ENCODE assay signal across 9 cellular contexts in the genomic region with DNA sequence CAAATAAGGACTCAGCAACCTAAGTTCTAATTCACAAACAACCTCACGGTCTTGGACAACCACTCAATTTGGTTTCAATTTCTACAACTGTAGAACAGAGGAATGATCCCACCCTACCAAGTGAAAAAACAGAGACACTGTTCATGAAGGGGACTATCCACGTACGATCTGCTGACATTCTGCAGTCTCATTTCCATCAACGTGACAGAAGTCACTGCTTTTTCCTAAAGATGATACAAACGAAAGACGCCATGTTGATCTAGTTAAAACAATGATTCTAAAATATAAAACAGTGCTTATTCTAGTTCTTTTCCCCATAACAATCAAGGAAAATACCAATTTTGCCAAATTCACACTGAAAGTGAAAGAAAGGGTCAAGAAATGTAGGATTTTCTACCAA. TPM values are rescaled to one million over a fixed set of nuclear protein-coding genes. Genes with fewer than 3 reads are reported as not detected.
A peak's percentile ranks its signal among the peaks of the same experiment; 100 is the strongest.
DNase-seq lines count a peak whose midpoint lies in the region; ATAC-seq, FAIRE-seq and TF ChIP-seq lines count a peak whose summit lies in the region.
"Had no signal": no experiment of that assay in that cellular context is flagged by ENCODE, and none has a peak within 500 bp of the region (broad histone marks: within the 10 kb centered on the region; RNA-seq: fewer than 3 reads in every experiment).

No MANE protein-coding gene starts in this region.

- no peaks in the 10 kb centered on the region for H3K27me3 Mint-ChIP-seq in activated naive CD8-positive, alpha-beta T cell treated with anti-CD3 and anti-CD28 coated beads, Interleukin-2, amount 50 U/mL, for 24 hours
- no peaks in the 10 kb centered on the region for H3K27me3 Mint-ChIP-seq in activated naive CD8-positive, alpha-beta T cell treated with anti-CD3 and anti-CD28 coated beads for 36 hours

- H3K36me3 ChIP-seq in K562 (ENCODE audit: control insufficient read depth, insufficient read depth, low read length) (peaks cover 62% of the 10 kb centered on the region), muscle layer of duodenum (ENCODE audit: control insufficient read depth in 1 of 2, insufficient read depth in 2 of 2, low read length in 2 of 2) (peaks cover 0 to 9% of the 10 kb centered on the region in 2 donors), tibial artery (peaks cover 2 to 4% (median 4%) of the 10 kb centered on the region in 3 donors)
- no peaks in the 10 kb centered on the region for H3K36me3 ChIP-seq in effector memory CD4-positive, alpha-beta T cell (ENCODE audit: control insufficient read depth, insufficient read depth, low read length)

- H3K4me1 ChIP-seq in K562 (replicated peaks in 1 of 2; ENCODE audit: control insufficient read depth in 2 of 2, insufficient read depth in 2 of 2, low read length in 2 of 2) (peaks cover 42 to 88% of the 10 kb centered on the region in 2 experiments), muscle layer of duodenum (ENCODE audit: control insufficient read depth in 1 of 2, insufficient read depth in 2 of 2, low read length in 2 of 2) (peaks cover 35 to 38% of the 10 kb centered on the region in 2 donors), tibial artery (peaks cover 5 to 95% (median 74%) of the 10 kb centered on the region in 4 donors)
- peaks cover 32% of the 10 kb centered on the region for H3K4me1 ChIP-seq in effector memory CD4-positive, alpha-beta T cell (ENCODE audit: control insufficient read depth, insufficient read depth, low read length, poor library complexity, severe bottlenecking)

- FAIRE-seq in K562 (lab: Jason Lieb, UNC) = peak; percentile 63

- H3K27ac Mint-ChIP-seq in activated naive CD8-positive, alpha-beta T cell treated with anti-CD3 and anti-CD28 coated beads, Interleukin-2, amount 50 U/mL, for 24 hours = peak overlapping the region; percentile 22
- H3K27ac Mint-ChIP-seq in activated naive CD8-positive, alpha-beta T cell treated with anti-CD3 and anti-CD28 coated beads for 36 hours = no peak overlapping the region

- H3K27me3 ChIP-seq in K562 (ENCODE audit: control insufficient read depth in 2 of 2, insufficient read depth in 2 of 2, low read length in 2 of 2) (no peaks in the 10 kb centered on the region), muscle layer of duodenum (ENCODE audit: low read depth, low read length) (no peaks in the 10 kb centered on the region), tibial artery (no peaks in the 10 kb centered on the region)
- no peaks in the 10 kb centered on the region for H3K27me3 ChIP-seq in effector memory CD4-positive, alpha-beta T cell (replicated peaks; ENCODE audit: control insufficient read depth, insufficient read depth, low read length, poor library complexity, severe bottlenecking)

- peaks cover 86% of the 10 kb centered on the region for H3K79me2 ChIP-seq in K562 (ENCODE audit: control insufficient read depth, insufficient read depth, low read length)

- H3K36me3 Mint-ChIP-seq in activated naive CD8-positive, alpha-beta T cell treated with anti-CD3 and anti-CD28 coated beads, Interleukin-2, amount 50 U/mL, for 24 hours (ENCODE audit: low read depth) = peaks cover 19% of the 10 kb centered on the region
- H3K36me3 Mint-ChIP-seq in activated naive CD8-positive, alpha-beta T cell treated with anti-CD3 and anti-CD28 coated beads for 36 hours = peaks cover 14% of the 10 kb centered on the region

- no peaks in the 10 kb centered on the region for H4K20me1 ChIP-seq in K562 (replicated peaks; ENCODE audit: control insufficient read depth, insufficient read depth, low read length)

- H3K4me3 Mint-ChIP-seq in activated naive CD8-positive, alpha-beta T cell treated with anti-CD3 and anti-CD28 coated beads, Interleukin-2, amount 50 U/mL, for 24 hours = no peak overlapping the region
- H3K4me3 Mint-ChIP-seq in activated naive CD8-positive, alpha-beta T cell treated with anti-CD3 and anti-CD28 coated beads for 36 hours = no peak overlapping the region

- H3K27ac ChIP-seq in K562 (ENCODE audit: extremely low read depth, low read depth, low read length) (peak overlapping the region; percentile 99), muscle layer of duodenum (ENCODE audit: low read length) (peak overlapping the region; percentile 98), tibial artery (peak overlapping the region; percentile 80 to 94)
- no peak overlapping the region for H3K27ac ChIP-seq in effector memory CD4-positive, alpha-beta T cell (ENCODE audit: insufficient read depth, low read length, poor library complexity, severe bottlenecking)

- 19% methylated on average over 6 of the region's 6 CpGs for WGBS in K562 (ENCODE audit: insufficient coverage, low coverage, missing lambda C conversion rate)

- H3K9me1 ChIP-seq in K562 (ENCODE audit: control insufficient read depth, insufficient read depth, low read length) = no peaks in the 10 kb centered on the region

- TF ChIP-seq POLR2A in K562 (conservative IDR thresholded peaks at IDR 0.05) = no peak

- H3K4me2 ChIP-seq in K562 (ENCODE audit: insufficient read depth, low read length) = peak overlapping the region; percentile 75

- H3K4me3 ChIP-seq in K562 (no peak overlapping the region), muscle layer of duodenum (ENCODE audit: low read depth in 1 of 2, low read length in 2 of 2) (no peak overlapping the region), tibial artery (no peak overlapping the region)
- no peak overlapping the region for H3K4me3 ChIP-seq in effector memory CD4-positive, alpha-beta T cell (ENCODE audit: insufficient read depth, low read depth, low read length, poor library complexity, severe bottlenecking)

- CTCF ChIA-PET in K562 (lab: Yijun Ruan, JAX; ENCODE audit: low intra/inter-chr PET ratio) = no interaction called here

- H3K9ac ChIP-seq in K562 (ENCODE audit: insufficient read depth in 1 of 2, low read depth in 2 of 2, low read length in 2 of 2) = peak overlapping the region in 1 of 2 experiments; percentile 94; a peak in 2 of 4 replicates

- intact Hi-C loops in K562 (cut with micrococcal nuclease) (loop anchor here (5.0 kb wide), 1 partner anchor 61 kb away; a partner anchor contains a TSS), tibial artery (cut with DNase I; ENCODE audit: low total_unique reads) (loop anchor here (5.0 kb wide), 1 partner anchor 39 kb away; a partner anchor contains a TSS)

- TF ChIP-seq RAD21 in K562 (CRISPR knock-in tag; conservative IDR thresholded peaks at IDR 0.05 in 1 of 2, IDR thresholded peaks at IDR 0.05 in 1 of 2) = no peak

- DNase-seq in activated naive CD8-positive, alpha-beta T cell treated with anti-CD3 and anti-CD28 coated beads, Interleukin-2, amount 50 U/mL, for 24 hours = no peak
- DNase-seq in activated naive CD8-positive, alpha-beta T cell treated with anti-CD3 and anti-CD28 coated beads for 36 hours = no peak
- no peak for DNase-seq in K562 (ENCODE audit: extremely low read depth in 1 of 4, low spot score in 3 of 4)
- no peak for DNase-seq in tibial artery
- no peak for DNase-seq in superior temporal gyrus (ENCODE audit: extremely low spot score)
- DNase-seq in NCI-H2196 treated with DMSO at 0.1 percent for 48 hours (lab: John Stamatoyannopoulos, UW; ENCODE audit: unreplicated experiment) = no peak
- no peak for DNase-seq in effector memory CD4-positive, alpha-beta T cell
- DNase-seq: RPMI8226 had no signal

- in situ Hi-C loops in K562 (cut with MboI) = no loop called here

- TF ChIP-seq EP300 in K562 (IDR thresholded peaks at IDR 0.05; ENCODE audit: low read length) = no peak

- BruUV-seq in K562 (replicated peaks; lab: Mats Ljungman, UMichigan) = no TSS peak

- H3K4me1 Mint-ChIP-seq in activated naive CD8-positive, alpha-beta T cell treated with anti-CD3 and anti-CD28 coated beads, Interleukin-2, amount 50 U/mL, for 24 hours = peaks cover 95% of the 10 kb centered on the region
- H3K4me1 Mint-ChIP-seq in activated naive CD8-positive, alpha-beta T cell treated with anti-CD3 and anti-CD28 coated beads for 36 hours = peaks cover 74% of the 10 kb centered on the region

- H2AFZ ChIP-seq in K562 (ENCODE audit: low read depth, low read length) = no peak overlapping the region

- TF ChIP-seq CTCF in K562 (IDR thresholded peaks at IDR 0.05 in 2 of 3, conservative IDR thresholded peaks at IDR 0.05 in 1 of 3; ENCODE audit: insufficient read depth in 2 of 3, low read depth in 1 of 3, low read length in 3 of 3) = no peak
- no peak for TF ChIP-seq CTCF in tibial artery (IDR thresholded peaks at IDR 0.05)

- ATAC-seq in activated naive CD8-positive, alpha-beta T cell treated with anti-CD3 and anti-CD28 coated beads, Interleukin-2, amount 50 U/mL, for 24 hours = no peak
- no peak for ATAC-seq in K562

- H3K9me3 Mint-ChIP-seq in activated naive CD8-positive, alpha-beta T cell treated with anti-CD3 and anti-CD28 coated beads, Interleukin-2, amount 50 U/mL, for 24 hours = peaks cover 5% of the 10 kb centered on the region
- peaks cover 5% of the 10 kb centered on the region for H3K9me3 Mint-ChIP-seq in activated naive CD8-positive, alpha-beta T cell treated with anti-CD3 and anti-CD28 coated beads for 36 hours

- POLR2A ChIA-PET in K562 (lab: Yijun Ruan, JAX) = interaction anchor here (1.1 to 4.7 kb wide), 4 partner anchors 8 to 18 kb away, joined by 3 to 33 read pairs (median 4); no protein-coding TSS in a partner anchor

- H3K9me3 ChIP-seq in K562 (replicated peaks; ENCODE audit: control insufficient read depth, insufficient read depth, low read depth, low read length) (no peaks in the 10 kb centered on the region), muscle layer of duodenum (ENCODE audit: control insufficient read depth in 1 of 2, low read length in 2 of 2) (no peaks in the 10 kb centered on the region), tibial artery (no peaks in the 10 kb centered on the region)
- H3K9me3 ChIP-seq in effector memory CD4-positive, alpha-beta T cell (ENCODE audit: control insufficient read depth, low read length) = no peaks in the 10 kb centered on the region

RNA-seq across cellular contexts. Expression of a gene that starts 38.1 kb away (rescaled TPM):
- 10 to 100 TPM; 87.4 to 90.6 TPM for total RNA-seq in activated naive CD8-positive, alpha-beta T cell treated with anti-CD3 and anti-CD28 coated beads for 36 hours
- 275 and 365 TPM in 2 replicates for total RNA-seq in K562 (2011; cell fraction: chromatin; rRNA removed; ENCODE audit: low replicate concordance)
- 109 and 134 TPM in 2 replicates for total RNA-seq in K562 (2011; cell fraction: nucleolus; rRNA removed)
- 215 and 268 TPM in 2 replicates for total RNA-seq in K562 (2011; cell fraction: nucleoplasm; rRNA removed)
- 118 and 123 TPM in 2 replicates for total RNA-seq in K562 (2014; rRNA removed)
- total RNA-seq in K562 (2014; rRNA removed; fragmentation: Illumina TruSeq; extraction: Trizol) = 154 and 166 TPM in 2 replicates
- 141 and 147 TPM in 2 replicates for total RNA-seq in K562 (2015; rRNA removed; fragmentation: Illumina TruSeq; extraction: Trizol)
- total RNA-seq in K562 (2021) = 206 TPM in 2 replicates
- 265 and 280 TPM in 2 replicates for polyA plus RNA-seq in K562 (2011; rRNA removed)
- 140 and 201 TPM in 2 replicates for polyA plus RNA-seq in K562 (2011; cell fraction: cytosol; rRNA removed)
- 132 and 151 TPM in 2 replicates for polyA plus RNA-seq in K562 (2011; cell fraction: nucleus; rRNA removed)
- polyA plus RNA-seq in K562 (2012) = 106 and 126 TPM in 2 replicates
- 142 and 159 TPM in 2 replicates for polyA plus RNA-seq in K562 (2014; fragmentation: Illumina TruSeq; extraction: Trizol)
- 10 to 100 TPM; 55.2 to 68.6 TPM for polyA plus RNA-seq in K562 (2014; fragmentation: Nextera tagmentation; extraction: Ambion mirVana)
- polyA plus RNA-seq in K562 (2014; rRNA removed) = 125 and 150 TPM in 2 replicates
- polyA minus RNA-seq in K562 (2011; rRNA and poly(A)+ RNA removed) = 667 and 775 TPM in 2 replicates
- 210 and 245 TPM in 2 replicates for polyA minus RNA-seq in K562 (2011; cell fraction: cytosol; rRNA and poly(A)+ RNA removed)
- 85.0 and 160 TPM in 2 replicates for polyA minus RNA-seq in K562 (2011; cell fraction: nucleus; rRNA and poly(A)+ RNA removed)

RNA-seq across cellular contexts. Expression of a gene that starts 59.5 kb away (rescaled TPM):
- total RNA-seq in activated naive CD8-positive, alpha-beta T cell treated with anti-CD3 and anti-CD28 coated beads for 36 hours = 10 to 100 TPM; 22.2 to 23.0 TPM
- total RNA-seq in K562 (2011; cell fraction: chromatin; rRNA removed; ENCODE audit: low replicate concordance) = 0.35 and 0.79 TPM in 2 replicates
- total RNA-seq in K562 (2011; cell fraction: nucleolus; rRNA removed) = 1.1 and 1.5 TPM in 2 replicates
- total RNA-seq in K562 (2011; cell fraction: nucleoplasm; rRNA removed) = 0.59 and 0.69 TPM in 2 replicates
- total RNA-seq in K562 (2014; rRNA removed) (1.7 and 3.4 TPM in 2 replicates), K562 (2014; rRNA removed; fragmentation: Illumina TruSeq; extraction: Trizol) (0.54 and 0.76 TPM in 2 replicates), K562 (2015; rRNA removed; fragmentation: Illumina TruSeq; extraction: Trizol) (10.2 TPM in 2 replicates), K562 (2021) (2.2 and 2.5 TPM in 2 replicates)
- polyA plus RNA-seq in K562 (2011; rRNA removed) (1.4 and 1.6 TPM in 2 replicates), K562 (2014; fragmentation: Illumina TruSeq; extraction: Trizol) (3.3 and 3.9 TPM in 2 replicates), K562 (2014; fragmentation: Nextera tagmentation; extraction: Ambion mirVana) (under 1 TPM; 0.22 to 0.34 TPM), K562 (2014; rRNA removed) (1.2 and 2.8 TPM in 2 replicates)
- polyA plus RNA-seq in K562 (2011; cell fraction: cytosol; rRNA removed) = 1.9 and 6.8 TPM in 2 replicates
- polyA plus RNA-seq in K562 (2011; cell fraction: nucleus; rRNA removed) = 0.60 and 0.92 TPM in 2 replicates
- 9.4 and 9.9 TPM in 2 replicates for polyA plus RNA-seq in K562 (2012)
- polyA minus RNA-seq in K562 (2011; rRNA and poly(A)+ RNA removed) = 0.48 and 1.1 TPM in 2 replicates
- 0.91 and 0.95 TPM in 2 replicates for polyA minus RNA-seq in K562 (2011; cell fraction: cytosol; rRNA and poly(A)+ RNA removed)
- polyA minus RNA-seq in K562 (2011; cell fraction: nucleus; rRNA and poly(A)+ RNA removed) = 0.27 and 0.44 TPM in 2 replicates
